ENCODE assay signal across 8 cellular contexts in genomic region chr2:174334781-174335604, GRCh38. TPM values are rescaled to one million over a fixed set of nuclear protein-coding genes. Genes with fewer than 3 reads are reported as not detected.
A peak's percentile ranks its signal among the peaks of the same experiment; 100 is the strongest.
DNase-seq lines count a peak whose midpoint lies in the region; ATAC-seq and TF ChIP-seq lines count a peak whose summit lies in the region.

Gene SP9 (plus strand): TSS chr2:174334954. CDS start chr2:174335093, 139 bp downstream.

- peak; percentile 94 for DNase-seq in AG09319 (ENCODE audit: extremely low read depth, low read depth)
- DNase-seq in GM13977 (ENCODE audit: low spot score), result peak; percentile 81
- DNase-seq in RPMI8226, result peak; percentile 59
- no peak for DNase-seq in effector memory CD8-positive, alpha-beta T cell
- DNase-seq in GDM1 (lab: John Stamatoyannopoulos, UW), result no peak
- DNase-seq in cerebellum (ENCODE audit: low spot score), result no peak

- peaks cover 72% of the 10 kb centered on the region for H3K36me3 Mint-ChIP-seq in effector memory CD8-positive, alpha-beta T cell (ENCODE audit: insufficient read depth)

- H3K4me1 Mint-ChIP-seq in effector memory CD8-positive, alpha-beta T cell (ENCODE audit: low read depth in 2 of 2), result peaks cover 25 to 28% of the 10 kb centered on the region in 2 donors

- in situ Hi-C loops in GM13977 (cut with MboI; ENCODE audit: low pct_unique_long_range_greater_than_20kb, low sequenced_read_pairs, unreplicated experiment), result loop anchor here (25.0 kb wide), 1 partner anchor 1752 kb away; the partner anchor contains the start of genes EVX2, HOXD12 and HOXD13

- no peak for ATAC-seq in effector memory CD8-positive, alpha-beta T cell (replicated peaks)
- ATAC-seq in HG03175 (IDR thresholded peaks at IDR 0.05; ENCODE audit: unreplicated experiment), result no peak

- no peak for TF ChIP-seq CTCF in AG09319 (IDR thresholded peaks at IDR 0.05; ENCODE audit: low read depth, low read length)
- no peak for TF ChIP-seq CTCF in GM13977 (IDR thresholded peaks at IDR 0.05; ENCODE audit: extremely low read depth, insufficient read depth, missing control alignments)

- peaks cover 4% of the 10 kb centered on the region for H3K36me3 ChIP-seq in neuron (ENCODE audit: insufficient read depth, low read length)

- H3K4me1 ChIP-seq in neuron (ENCODE audit: insufficient read depth, low read length), result peaks cover 50% of the 10 kb centered on the region

- peak within 1 kb of the TSS; percentile 46 to 82 for H3K27ac Mint-ChIP-seq in effector memory CD8-positive, alpha-beta T cell

- no peaks in the 10 kb centered on the region for H3K9me3 ChIP-seq in neuron (ENCODE audit: low read length)

- peaks cover 73 to 81% of the 10 kb centered on the region in 2 donors for H3K27me3 Mint-ChIP-seq in effector memory CD8-positive, alpha-beta T cell

- H3K9me3 Mint-ChIP-seq in effector memory CD8-positive, alpha-beta T cell, result no peaks in the 10 kb centered on the region

- H3K27me3 ChIP-seq in neuron (ENCODE audit: insufficient read depth, low read length), result peaks cover 13% of the 10 kb centered on the region

- H2AFZ ChIP-seq in neuron (ENCODE audit: low read depth, low read length), result peak within 1 kb of the TSS; percentile 40

- peak within 1 kb of the TSS; percentile 94 for H3K4me3 ChIP-seq in neuron (ENCODE audit: low read length)

- H3K4me3 Mint-ChIP-seq in effector memory CD8-positive, alpha-beta T cell, result peak within 1 kb of the TSS; percentile 60 to 77

RNA-seq across cellular contexts. Expression of gene SP9, which starts in this region (rescaled TPM):
- 0.09 TPM for total RNA-seq in cerebellum

Comparison
In these comparisons a context has a peak if more than half of its experiments do, and no peak if none do; other contexts are left out.
1. DNase-seq: peak in AG09319 (single experiment), GM13977 (single experiment) and RPMI8226 (single experiment); none in effector memory CD8-positive, alpha-beta T cell (0 of 3), GDM1 (single experiment) and cerebellum (single experiment).